In genomic region chr16:29978564-29979270, GRCh38 we compare ENCODE assay signal across 1 cellular context.
TF ChIP-seq lines count a peak whose summit lies in the region.

No MANE protein-coding gene starts in this region.

TF ChIP-seq in SK-N-SH, 30 proteins besides CTCF, POLR2A, EP300 and RAD21 (continued from another document):
- TF ChIP-seq ZBTB33 (IDR thresholded peaks at IDR 0.05; ENCODE audit: borderline replicate concordance, low read depth), result no peak
